8 cellular contexts compared by ENCODE assay signal in genomic region chr6:30981942-30982772, GRCh38. TPM values are rescaled to one million over a fixed set of nuclear protein-coding genes. Genes with fewer than 3 reads are reported as not detected.
DNase-seq lines count a peak whose midpoint lies in the region; ATAC-seq, FAIRE-seq and TF ChIP-seq lines count a peak whose summit lies in the region.

No MANE protein-coding gene starts in this region.

- peaks cover 15% of the 10 kb centered on the region for H3K27me3 Mint-ChIP-seq in activated naive CD4-positive, alpha-beta T cell treated with anti-CD3 and anti-CD28 coated beads for 36 hours (ENCODE audit: low read depth)

- H3K9ac ChIP-seq in Loucy (ENCODE audit: low read depth, low read length, poor library complexity, severe bottlenecking) (no peak overlapping the region), endothelial cell of umbilical vein (replicated peaks; ENCODE audit: extremely low read depth, insufficient read depth, low read length) (no peak overlapping the region), mesendoderm (ENCODE audit: low read length) (no peak overlapping the region)

- H3K36me3 Mint-ChIP-seq in activated naive CD4-positive, alpha-beta T cell treated with anti-CD3 and anti-CD28 coated beads for 36 hours (ENCODE audit: low read depth): no peaks in the 10 kb centered on the region

- H3K4me2 ChIP-seq in Loucy (ENCODE audit: low read depth, low read length, poor library complexity, severe bottlenecking) (peak overlapping the region; percentile 46), endothelial cell of umbilical vein (ENCODE audit: insufficient read depth, low read length) (no peak overlapping the region), mesendoderm (ENCODE audit: low read length) (peak overlapping the region; percentile 43)

- no peak overlapping the region for H2BK120ac ChIP-seq in mesendoderm (ENCODE audit: low read depth, low read length)

- BruUV-seq in endothelial cell of umbilical vein (replicated peaks; lab: Mats Ljungman, UMichigan): no TSS peak

- no peak overlapping the region for H3K27ac Mint-ChIP-seq in activated naive CD4-positive, alpha-beta T cell treated with anti-CD3 and anti-CD28 coated beads for 36 hours

- H3K27ac ChIP-seq in endothelial cell of umbilical vein (ENCODE audit: insufficient read depth, low read depth, low read length) (no peak overlapping the region), mesendoderm (ENCODE audit: low read depth, low read length) (no peak overlapping the region)

- WGBS in mesendoderm (ENCODE audit: extremely low coverage, insufficient coverage, low lambda C conversion rate): no CpG with 5 or more reads among the region's 13 CpGs

- H3K9me3 Mint-ChIP-seq in activated naive CD4-positive, alpha-beta T cell treated with anti-CD3 and anti-CD28 coated beads for 36 hours: no peaks in the 10 kb centered on the region

- H3K27me3 ChIP-seq in Loucy (ENCODE audit: insufficient read depth, low read length, poor library complexity, severe bottlenecking) (no peaks in the 10 kb centered on the region), endothelial cell of umbilical vein (ENCODE audit: control insufficient read depth in 2 of 2, insufficient read depth in 2 of 2, low read length in 2 of 2) (peaks cover 14 to 16% of the 10 kb centered on the region in 2 experiments), mesendoderm (ENCODE audit: insufficient read depth, low read length, poor library complexity) (no peaks in the 10 kb centered on the region)

- H2BK15ac ChIP-seq in mesendoderm (replicated peaks; ENCODE audit: low read depth): no peak overlapping the region

- no peaks in the 10 kb centered on the region for H3K9me3 ChIP-seq in Loucy (ENCODE audit: insufficient read depth, low read depth, low read length)
- no peaks in the 10 kb centered on the region for H3K9me3 ChIP-seq in endothelial cell of umbilical vein (replicated peaks; ENCODE audit: control insufficient read depth, insufficient read depth, low read length)

- H3K9me2 ChIP-seq in Loucy (replicated peaks; ENCODE audit: low read depth, low read length): no peaks in the 10 kb centered on the region

- POLR2A ChIA-PET in endothelial cell of umbilical vein (lab: Charles Lee): no interaction called here

- no peaks in the 10 kb centered on the region for H3K79me1 ChIP-seq in mesendoderm (ENCODE audit: low read length)

- H3K4me3 Mint-ChIP-seq in activated naive CD4-positive, alpha-beta T cell treated with anti-CD3 and anti-CD28 coated beads for 36 hours: no peak overlapping the region

- H2AFZ ChIP-seq in Loucy (ENCODE audit: low read length) (peak overlapping the region; percentile 59), endothelial cell of umbilical vein (ENCODE audit: low read depth, low read length) (peak overlapping the region; percentile 3)

- H3K18ac ChIP-seq in mesendoderm (ENCODE audit: low read length): no peak overlapping the region

- H3K23ac ChIP-seq in mesendoderm (ENCODE audit: low read length): no peak overlapping the region

- TF ChIP-seq CTCF in AG10803 (conservative IDR thresholded peaks at IDR 0.05; ENCODE audit: low read length): peak; percentile 45
- peak; percentile 15; the same call in 1 of the 2 replicates for TF ChIP-seq CTCF in Loucy (conservative IDR thresholded peaks at IDR 0.05; ENCODE audit: low read length)
- TF ChIP-seq CTCF in endothelial cell of umbilical vein (IDR thresholded peaks at IDR 0.05; ENCODE audit: extremely low read depth in 1 of 2, insufficient read depth in 1 of 2, low read depth in 1 of 2, low read length in 2 of 2): peak in 1 of 2 donors; percentile 11

- no peaks in the 10 kb centered on the region for H3F3A ChIP-seq in Loucy (ENCODE audit: low read depth)

- no peak overlapping the region for H3K56ac ChIP-seq in mesendoderm (ENCODE audit: low read length)

- H3K79me2 ChIP-seq in Loucy (ENCODE audit: insufficient read depth, low read length) (no peaks in the 10 kb centered on the region), endothelial cell of umbilical vein (ENCODE audit: control insufficient read depth, insufficient read depth, low read length) (no peaks in the 10 kb centered on the region), mesendoderm (ENCODE audit: control insufficient read depth, insufficient read depth, low read length) (no peaks in the 10 kb centered on the region)

- H3K4me3 ChIP-seq in AG10803 (ENCODE audit: low read length): peak overlapping the region; percentile 34
- H3K4me3 ChIP-seq in Loucy (ENCODE audit: low read length, poor library complexity, severe bottlenecking): peak overlapping the region; percentile 28
- H3K4me3 ChIP-seq in endothelial cell of umbilical vein (replicated peaks in 1 of 3; ENCODE audit: insufficient read depth in 1 of 3, low read depth in 1 of 3, low read length in 3 of 3): no peak overlapping the region
- no peak overlapping the region for H3K4me3 ChIP-seq in mesendoderm (ENCODE audit: low read length)

- H4K5ac ChIP-seq in mesendoderm (ENCODE audit: low read length): no peak overlapping the region

- no peak for TF ChIP-seq POLR2A in endothelial cell of umbilical vein (IDR thresholded peaks at IDR 0.05; ENCODE audit: low read depth, low read length)

- H3K9me1 ChIP-seq in endothelial cell of umbilical vein (replicated peaks; ENCODE audit: control insufficient read depth, extremely low read depth, insufficient read depth, low read length): no peaks in the 10 kb centered on the region

- no peaks in the 10 kb centered on the region for H4K20me1 ChIP-seq in Loucy (ENCODE audit: insufficient read depth, low read length, poor library complexity, severe bottlenecking)
- no peaks in the 10 kb centered on the region for H4K20me1 ChIP-seq in endothelial cell of umbilical vein (replicated peaks; ENCODE audit: control insufficient read depth, extremely low read depth, insufficient read depth, low read length)

- FAIRE-seq in endothelial cell of umbilical vein (lab: Jason Lieb, UNC): peak; percentile 83

- no peaks in the 10 kb centered on the region for H3K36me3 ChIP-seq in Loucy (ENCODE audit: insufficient read depth, low read length)
- H3K36me3 ChIP-seq in endothelial cell of umbilical vein (ENCODE audit: control insufficient read depth in 2 of 2, extremely low read depth in 1 of 2, insufficient read depth in 2 of 2, low read length in 2 of 2): no peaks in the 10 kb centered on the region
- H3K36me3 ChIP-seq in mesendoderm (ENCODE audit: control insufficient read depth, insufficient read depth, low read length): no peaks in the 10 kb centered on the region

- H2BK5ac ChIP-seq in mesendoderm (ENCODE audit: low read length): no peak overlapping the region

- peaks cover 6% of the 10 kb centered on the region for H3K4me1 Mint-ChIP-seq in activated naive CD4-positive, alpha-beta T cell treated with anti-CD3 and anti-CD28 coated beads for 36 hours (ENCODE audit: low read depth)

- intact Hi-C loops in endothelial cell of umbilical vein (cut with micrococcal nuclease): no loop called here
- intact Hi-C loops in activated naive CD4-positive, alpha-beta T cell treated with anti-CD3 and anti-CD28 coated beads for 36 hours (cut with micrococcal nuclease): no loop called here

- peaks cover 8% of the 10 kb centered on the region for H3K4me1 ChIP-seq in Loucy (ENCODE audit: insufficient read depth, low read length, poor library complexity, severe bottlenecking)
- no peaks in the 10 kb centered on the region for H3K4me1 ChIP-seq in endothelial cell of umbilical vein (ENCODE audit: control insufficient read depth, extremely low read depth, insufficient read depth, low read length)
- peaks cover 4% of the 10 kb centered on the region for H3K4me1 ChIP-seq in mesendoderm (ENCODE audit: control insufficient read depth, low read depth, low read length)

- no peak overlapping the region for H2AK5ac ChIP-seq in mesendoderm (ENCODE audit: low read length)

- no peak overlapping the region for H4K8ac ChIP-seq in mesendoderm (ENCODE audit: low read depth, low read length)

- ATAC-seq in GM21515 (IDR thresholded peaks at IDR 0.05; ENCODE audit: unreplicated experiment): no peak
- ATAC-seq in GM21576 (IDR thresholded peaks at IDR 0.05; ENCODE audit: unreplicated experiment): no peak
- no peak for ATAC-seq in HG03571 (IDR thresholded peaks at IDR 0.05; ENCODE audit: unreplicated experiment)

- CTCF ChIA-PET in endothelial cell of umbilical vein (lab: Charles Lee): interaction anchor here (1.2 to 2.0 kb wide), 5 partner anchors 21 to 98 kb away, joined by 3 to 11 read pairs (median 4); no protein-coding TSS in a partner anchor
- CTCF ChIA-PET in activated naive CD4-positive, alpha-beta T cell treated with anti-CD3 and anti-CD28 coated beads for 36 hours (lab: Charles Lee): interaction anchor here (0.5 to 1.1 kb wide), 2 partner anchors 105 to 141 kb away, joined by 3 read pairs; no protein-coding TSS in a partner anchor

- dilution Hi-C loops in endothelial cell of umbilical vein (cut with MboI; ENCODE audit: extremely low pct_ligation_motif_present, low sequenced_read_pairs): no loop called here

- no peak overlapping the region for H3K4ac ChIP-seq in mesendoderm (ENCODE audit: low read depth, low read length)

- DNase-seq in AG10803 (ENCODE audit: low read depth) (peak; percentile 78), endothelial cell of umbilical vein (ENCODE audit: low read depth, low spot score) (peak; percentile 43), mesendoderm (peak; percentile 87)
- no peak for DNase-seq in activated naive CD4-positive, alpha-beta T cell treated with anti-CD3 and anti-CD28 coated beads for 36 hours

RNA-seq across cellular contexts. Expression of gene MUC21, which starts 1.4 kb away (rescaled TPM):
- total RNA-seq in endothelial cell of umbilical vein: not detected in 2 replicates
- not detected in 2 replicates for polyA plus RNA-seq in endothelial cell of umbilical vein
- not detected in 2 replicates for polyA plus RNA-seq in endothelial cell of umbilical vein (2011; cell fraction: cytosol; rRNA removed)
- polyA plus RNA-seq in endothelial cell of umbilical vein (2011; cell fraction: nucleus; rRNA removed): not detected in 2 replicates
- not detected in 2 replicates for polyA plus RNA-seq in endothelial cell of umbilical vein (2012)
- not detected in 2 replicates for polyA minus RNA-seq in endothelial cell of umbilical vein
- polyA minus RNA-seq in endothelial cell of umbilical vein (2011; cell fraction: cytosol; rRNA and poly(A)+ RNA removed): not detected
- not detected in 2 replicates for polyA minus RNA-seq in endothelial cell of umbilical vein (2011; cell fraction: nucleus; rRNA and poly(A)+ RNA removed)
- not detected for polyA plus RNA-seq in mesendoderm (2013, experiment 1 of 2)
- not detected for polyA plus RNA-seq in mesendoderm (2013, experiment 2 of 2)
- not detected for total RNA-seq in activated naive CD4-positive, alpha-beta T cell treated with anti-CD3 and anti-CD28 coated beads for 36 hours

RNA-seq across cellular contexts. Expression of gene MUC22, which starts 28.1 kb away (rescaled TPM):
- not detected in 2 replicates for total RNA-seq in endothelial cell of umbilical vein
- not detected in 2 replicates for polyA plus RNA-seq in endothelial cell of umbilical vein
- polyA plus RNA-seq in endothelial cell of umbilical vein (2011; cell fraction: cytosol; rRNA removed): not detected in 2 replicates
- polyA plus RNA-seq in endothelial cell of umbilical vein (2011; cell fraction: nucleus; rRNA removed): not detected in 2 replicates
- polyA plus RNA-seq in endothelial cell of umbilical vein (2012): not detected in 2 replicates
- not detected in 2 replicates for polyA minus RNA-seq in endothelial cell of umbilical vein
- not detected for polyA minus RNA-seq in endothelial cell of umbilical vein (2011; cell fraction: cytosol; rRNA and poly(A)+ RNA removed)
- polyA minus RNA-seq in endothelial cell of umbilical vein (2011; cell fraction: nucleus; rRNA and poly(A)+ RNA removed): not detected in 2 replicates
- polyA plus RNA-seq in mesendoderm (2013, experiment 1 of 2): not detected
- not detected for polyA plus RNA-seq in mesendoderm (2013, experiment 2 of 2)
- not detected for total RNA-seq in activated naive CD4-positive, alpha-beta T cell treated with anti-CD3 and anti-CD28 coated beads for 36 hours

RNA-seq across cellular contexts. Expression of gene MUCL3, which starts 41.4 kb away (rescaled TPM):
- total RNA-seq in endothelial cell of umbilical vein: not detected in 2 replicates
- polyA plus RNA-seq in endothelial cell of umbilical vein: not detected in 2 replicates
- not detected in 2 replicates for polyA plus RNA-seq in endothelial cell of umbilical vein (2011; cell fraction: cytosol; rRNA removed)
- polyA plus RNA-seq in endothelial cell of umbilical vein (2011; cell fraction: nucleus; rRNA removed): not detected in 2 replicates
- not detected in 2 replicates for polyA plus RNA-seq in endothelial cell of umbilical vein (2012)
- not detected in 2 replicates for polyA minus RNA-seq in endothelial cell of umbilical vein
- not detected for polyA minus RNA-seq in endothelial cell of umbilical vein (2011; cell fraction: cytosol; rRNA and poly(A)+ RNA removed)
- polyA minus RNA-seq in endothelial cell of umbilical vein (2011; cell fraction: nucleus; rRNA and poly(A)+ RNA removed): not detected in 2 replicates
- 0.20 TPM for polyA plus RNA-seq in mesendoderm (2013, experiment 1 of 2)
- 0.22 TPM for polyA plus RNA-seq in mesendoderm (2013, experiment 2 of 2)
- total RNA-seq in activated naive CD4-positive, alpha-beta T cell treated with anti-CD3 and anti-CD28 coated beads for 36 hours: not detected

RNA-seq across cellular contexts. Expression of gene SFTA2, which starts 50.2 kb away (rescaled TPM):
- total RNA-seq in endothelial cell of umbilical vein: not detected in 2 replicates
- not detected in 2 replicates for polyA plus RNA-seq in endothelial cell of umbilical vein
- polyA plus RNA-seq in endothelial cell of umbilical vein (2011; cell fraction: cytosol; rRNA removed): not detected in 2 replicates
- polyA plus RNA-seq in endothelial cell of umbilical vein (2011; cell fraction: nucleus; rRNA removed): not detected in 2 replicates
- not detected in 2 replicates for polyA plus RNA-seq in endothelial cell of umbilical vein (2012)
- polyA minus RNA-seq in endothelial cell of umbilical vein: not detected in 2 replicates
- polyA minus RNA-seq in endothelial cell of umbilical vein (2011; cell fraction: cytosol; rRNA and poly(A)+ RNA removed): not detected
- not detected in 2 replicates for polyA minus RNA-seq in endothelial cell of umbilical vein (2011; cell fraction: nucleus; rRNA and poly(A)+ RNA removed)
- not detected for polyA plus RNA-seq in mesendoderm (2013, experiment 1 of 2)
- not detected for polyA plus RNA-seq in mesendoderm (2013, experiment 2 of 2)
- total RNA-seq in activated naive CD4-positive, alpha-beta T cell treated with anti-CD3 and anti-CD28 coated beads for 36 hours: not detected

Comparison
In these comparisons a context has a peak if more than half of its experiments do, and no peak if none do; other contexts are left out.
1. H3K4me3 ChIP-seq: peak in AG10803 (single experiment) and Loucy (single experiment); none in endothelial cell of umbilical vein (0 of 3) and mesendoderm (single experiment).